Comparison of ENCODE assay signal across 11 cellular contexts in the genomic region with DNA sequence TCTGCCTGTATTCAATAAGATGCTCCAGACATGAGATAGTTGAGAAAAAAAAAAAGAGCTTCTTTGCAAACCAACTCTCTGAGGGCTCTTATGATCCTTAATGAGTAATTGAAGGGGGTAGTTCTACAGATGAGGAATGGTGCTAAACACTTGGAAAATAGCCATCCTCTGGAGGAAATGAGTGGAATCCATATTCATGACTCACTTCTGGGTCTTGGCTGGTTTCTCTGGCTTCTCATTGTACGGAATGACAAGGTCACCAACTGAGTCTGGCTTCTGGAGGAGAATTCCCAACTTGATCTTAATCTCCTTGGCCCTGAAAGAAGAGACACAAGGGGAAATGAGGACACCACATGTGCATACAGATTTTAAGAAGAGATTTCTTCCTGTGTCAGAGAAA. TPM values are rescaled to one million over a fixed set of nuclear protein-coding genes. Genes with fewer than 3 reads are reported as not detected.
DNase-seq lines count a peak whose midpoint lies in the region; ATAC-seq and TF ChIP-seq lines count a peak whose summit lies in the region.
"Had no signal": no experiment of that assay in that cellular context is flagged by ENCODE, and none has a peak within 500 bp of the region (broad histone marks: within the 10 kb centered on the region; RNA-seq: fewer than 3 reads in every experiment).

No MANE protein-coding gene starts in this region.

- no peaks in the 10 kb centered on the region for H4K20me1 ChIP-seq in MM.1S (ENCODE audit: insufficient read depth, low read length)

- H3F3A ChIP-seq in MM.1S (ENCODE audit: insufficient read depth, low read length): no peaks in the 10 kb centered on the region

- ATAC-seq in SK-N-SH treated with all-trans-retinoic acid at 6 μM for 48 hours (peak; percentile 68), heart left ventricle (peak in 3 of 4 donors; percentile 81 to 88 (median 84)), HG02981 (IDR thresholded peaks at IDR 0.05; ENCODE audit: unreplicated experiment) (no peak)
- ATAC-seq: activated CD8-positive, alpha-beta T cell treated with anti-CD3 and anti-CD28 coated beads for 36 hours had no signal

- TF ChIP-seq POLR2A in heart left ventricle (IDR thresholded peaks at IDR 0.05) (no peak), sigmoid colon (IDR thresholded peaks at IDR 0.05) (no peak)

- TF ChIP-seq CTCF in HFF-Myc (IDR thresholded peaks at IDR 0.05; ENCODE audit: low read depth, low read length, missing control alignments) (no peak), heart left ventricle (IDR thresholded peaks at IDR 0.05) (no peak), sigmoid colon (IDR thresholded peaks at IDR 0.05) (no peak), MM.1S (IDR thresholded peaks at IDR 0.05; ENCODE audit: low read length) (no peak)

- peaks cover 0 to 63% (median 13%) of the 10 kb centered on the region in 12 donors for H3K4me1 ChIP-seq in heart left ventricle
- peaks cover 0 to 77% (median 57%) of the 10 kb centered on the region in 4 donors for H3K4me1 ChIP-seq in sigmoid colon
- no peaks in the 10 kb centered on the region for H3K4me1 ChIP-seq in MM.1S (ENCODE audit: low read length)

- H3K9me2 ChIP-seq in MM.1S (replicated peaks; ENCODE audit: insufficient read depth, low read length): no peaks in the 10 kb centered on the region

- H3K79me2 ChIP-seq in MM.1S (ENCODE audit: low read length): no peaks in the 10 kb centered on the region

- H3K9me3 ChIP-seq in heart left ventricle (no peaks in the 10 kb centered on the region), sigmoid colon (no peaks in the 10 kb centered on the region), MM.1S (replicated peaks; ENCODE audit: insufficient read depth, low read length) (no peaks in the 10 kb centered on the region)

- no peaks in the 10 kb centered on the region for H3K27me3 ChIP-seq in heart left ventricle
- H3K27me3 ChIP-seq in sigmoid colon: no peaks in the 10 kb centered on the region
- no peaks in the 10 kb centered on the region for H3K27me3 ChIP-seq in MM.1S (replicated peaks; ENCODE audit: insufficient read depth, low read length)

- H3K4me3 ChIP-seq in HFF-Myc (replicated peaks; ENCODE audit: low read depth, low read length) (no peak overlapping the region), heart left ventricle (no peak overlapping the region), sigmoid colon (no peak overlapping the region), MM.1S (ENCODE audit: low read length) (no peak overlapping the region)

- intact Hi-C loops in heart left ventricle (cut with DNase I): loop anchor here in 1 of 10 donors (10.0 kb wide), 1 partner anchor 63 kb away; no protein-coding TSS in a partner anchor
- intact Hi-C loops in sigmoid colon (cut with DNase I): no loop called here

- H3K36me3 ChIP-seq in heart left ventricle (peaks cover 0 to 8% (median 0%) of the 10 kb centered on the region in 9 donors), sigmoid colon (no peaks in the 10 kb centered on the region), MM.1S (replicated peaks; ENCODE audit: insufficient read depth, low read length) (no peaks in the 10 kb centered on the region)

- DNase-seq in HFF-Myc (ENCODE audit: extremely low read depth, low read depth) (peak; percentile 99), heart left ventricle (peak in 3 of 5 donors; percentile 25 to 35 (median 34)), sigmoid colon (no peak), MM.1S (no peak), DMS153 treated with DMSO at 0.1 percent for 48 hours (lab: John Stamatoyannopoulos, UW; ENCODE audit: unreplicated experiment) (no peak)
- no peak for DNase-seq in activated T-cell treated with anti-CD3 and anti-CD28 coated beads, Interleukin-2, amount 50 U/mL, for 1 hour
- DNase-seq: activated CD8-positive, alpha-beta T cell treated with anti-CD3 and anti-CD28 coated beads for 36 hours; NCI-H510A treated with DMSO at 0.1 percent for 48 hours; stimulated activated CD4-positive, alpha-beta T cell treated with anti-CD3 and anti-CD28 coated beads, Interleukin-12 subunit alpha, Interleukin-12 subunit beta, amount 100 ng/mL, for 4 hours had no signal

- no peak overlapping the region for H3K4me2 ChIP-seq in MM.1S (ENCODE audit: low read depth, low read length)

- H3K9ac ChIP-seq in MM.1S (ENCODE audit: low read length): no peak overlapping the region

- 12 to 38% (median 24%) methylated on average over 1 of the region's 1 CpG for WGBS in heart left ventricle, 4 donors
- 70 to 77% methylated on average over 1 of the region's 1 CpG for WGBS in sigmoid colon, 2 donors

- TF ChIP-seq EP300 in sigmoid colon (IDR thresholded peaks at IDR 0.05): no peak

- H3K27ac ChIP-seq in heart left ventricle (peak overlapping the region in 8 of 12 donors; percentile 35 to 73 (median 44)), sigmoid colon (peak overlapping the region; percentile 51 to 61 (median 58)), MM.1S (ENCODE audit: low read length) (no peak overlapping the region)

- no peak overlapping the region for H2AFZ ChIP-seq in MM.1S (ENCODE audit: low read length)

TF ChIP-seq in SK-N-SH treated with all-trans-retinoic acid at 6 μM for 48 hours, 23 proteins besides CTCF, POLR2A, EP300 and RAD21 (continues in another document):
- no peak for TF ChIP-seq OSR1 (CRISPR knock-in tag; IDR thresholded peaks at IDR 0.05)
- no peak for TF ChIP-seq CSDC2 (CRISPR knock-in tag; IDR thresholded peaks at IDR 0.05)
- TF ChIP-seq TCF4 (CRISPR knock-in tag; IDR thresholded peaks at IDR 0.05; ENCODE audit: borderline replicate concordance): no peak
- TF ChIP-seq RARB (CRISPR knock-in tag; IDR thresholded peaks at IDR 0.05): peak; percentile 91
- TF ChIP-seq PPARA (CRISPR knock-in tag; IDR thresholded peaks at IDR 0.05; ENCODE audit: borderline replicate concordance): no peak
- no peak for TF ChIP-seq ZNF8 (CRISPR knock-in tag; IDR thresholded peaks at IDR 0.05)
- no peak for TF ChIP-seq BACH2 (CRISPR knock-in tag; IDR thresholded peaks at IDR 0.05; ENCODE audit: borderline replicate concordance)
- TF ChIP-seq ARNTL (CRISPR knock-in tag; IDR thresholded peaks at IDR 0.05; ENCODE audit: borderline replicate concordance, low read depth): no peak
- TF ChIP-seq, protein P1, sequence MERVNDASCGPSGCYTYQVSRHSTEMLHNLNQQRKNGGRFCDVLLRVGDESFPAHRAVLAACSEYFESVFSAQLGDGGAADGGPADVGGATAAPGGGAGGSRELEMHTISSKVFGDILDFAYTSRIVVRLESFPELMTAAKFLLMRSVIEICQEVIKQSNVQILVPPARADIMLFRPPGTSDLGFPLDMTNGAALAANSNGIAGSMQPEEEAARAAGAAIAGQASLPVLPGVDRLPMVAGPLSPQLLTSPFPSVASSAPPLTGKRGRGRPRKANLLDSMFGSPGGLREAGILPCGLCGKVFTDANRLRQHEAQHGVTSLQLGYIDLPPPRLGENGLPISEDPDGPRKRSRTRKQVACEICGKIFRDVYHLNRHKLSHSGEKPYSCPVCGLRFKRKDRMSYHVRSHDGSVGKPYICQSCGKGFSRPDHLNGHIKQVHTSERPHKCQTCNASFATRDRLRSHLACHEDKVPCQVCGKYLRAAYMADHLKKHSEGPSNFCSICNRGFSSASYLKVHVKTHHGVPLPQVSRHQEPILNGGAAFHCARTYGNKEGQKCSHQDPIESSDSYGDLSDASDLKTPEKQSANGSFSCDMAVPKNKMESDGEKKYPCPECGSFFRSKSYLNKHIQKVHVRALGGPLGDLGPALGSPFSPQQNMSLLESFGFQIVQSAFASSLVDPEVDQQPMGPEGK (CRISPR knock-in tag; IDR thresholded peaks at IDR 0.05; ENCODE audit: borderline replicate concordance): peak; percentile 76; the same call in 1 of the 2 replicates
- peak; percentile 87 for TF ChIP-seq ISL1 (CRISPR knock-in tag; IDR thresholded peaks at IDR 0.05)
- no peak for TF ChIP-seq GLIS3 (CRISPR knock-in tag; IDR thresholded peaks at IDR 0.05)
- TF ChIP-seq ZNF565 (CRISPR knock-in tag; conservative IDR thresholded peaks at IDR 0.05; ENCODE audit: low read depth): no peak
- TF ChIP-seq TOX (CRISPR knock-in tag; IDR thresholded peaks at IDR 0.05; ENCODE audit: borderline replicate concordance): peak; percentile 92
- no peak for TF ChIP-seq SNAI2 (CRISPR knock-in tag; IDR thresholded peaks at IDR 0.05)
- TF ChIP-seq, protein P2, sequence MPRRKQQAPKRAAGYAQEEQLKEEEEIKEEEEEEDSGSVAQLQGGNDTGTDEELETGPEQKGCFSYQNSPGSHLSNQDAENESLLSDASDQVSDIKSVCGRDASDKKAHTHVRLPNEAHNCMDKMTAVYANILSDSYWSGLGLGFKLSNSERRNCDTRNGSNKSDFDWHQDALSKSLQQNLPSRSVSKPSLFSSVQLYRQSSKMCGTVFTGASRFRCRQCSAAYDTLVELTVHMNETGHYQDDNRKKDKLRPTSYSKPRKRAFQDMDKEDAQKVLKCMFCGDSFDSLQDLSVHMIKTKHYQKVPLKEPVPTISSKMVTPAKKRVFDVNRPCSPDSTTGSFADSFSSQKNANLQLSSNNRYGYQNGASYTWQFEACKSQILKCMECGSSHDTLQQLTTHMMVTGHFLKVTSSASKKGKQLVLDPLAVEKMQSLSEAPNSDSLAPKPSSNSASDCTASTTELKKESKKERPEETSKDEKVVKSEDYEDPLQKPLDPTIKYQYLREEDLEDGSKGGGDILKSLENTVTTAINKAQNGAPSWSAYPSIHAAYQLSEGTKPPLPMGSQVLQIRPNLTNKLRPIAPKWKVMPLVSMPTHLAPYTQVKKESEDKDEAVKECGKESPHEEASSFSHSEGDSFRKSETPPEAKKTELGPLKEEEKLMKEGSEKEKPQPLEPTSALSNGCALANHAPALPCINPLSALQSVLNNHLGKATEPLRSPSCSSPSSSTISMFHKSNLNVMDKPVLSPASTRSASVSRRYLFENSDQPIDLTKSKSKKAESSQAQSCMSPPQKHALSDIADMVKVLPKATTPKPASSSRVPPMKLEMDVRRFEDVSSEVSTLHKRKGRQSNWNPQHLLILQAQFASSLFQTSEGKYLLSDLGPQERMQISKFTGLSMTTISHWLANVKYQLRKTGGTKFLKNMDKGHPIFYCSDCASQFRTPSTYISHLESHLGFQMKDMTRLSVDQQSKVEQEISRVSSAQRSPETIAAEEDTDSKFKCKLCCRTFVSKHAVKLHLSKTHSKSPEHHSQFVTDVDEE (CRISPR knock-in tag; IDR thresholded peaks at IDR 0.05): no peak

RNA-seq across cellular contexts. Expression of a gene that starts 34.7 kb away (rescaled TPM):
- 100 to 1,000 TPM; 137 to 439 (median 218) TPM for total RNA-seq in heart left ventricle
- 10 to 100 TPM; 63.3 to 90.2 TPM for polyA plus RNA-seq in heart left ventricle
- total RNA-seq in sigmoid colon: 100 to 1,000 TPM; 155 to 285 (median 187) TPM
- polyA plus RNA-seq in sigmoid colon: 10 to 100 TPM in 1 of 3 donors, 1 to 10 TPM in 2; 2.8 to 26.0 (median 7.2) TPM

Comparison
In these comparisons a context has a peak if more than half of its experiments do, and no peak if none do; other contexts are left out.
1. DNase-seq: peak in HFF-Myc (single experiment) and heart left ventricle (3 of 5); none in sigmoid colon (single experiment), MM.1S (single experiment), DMS153 treated with DMSO at 0.1 percent for 48 hours (single experiment) and activated T-cell treated with anti-CD3 and anti-CD28 coated beads, Interleukin-2, amount 50 U/mL, for 1 hour (single experiment).